ENCODE assay signal across 8 cellular contexts in the genomic region with DNA sequence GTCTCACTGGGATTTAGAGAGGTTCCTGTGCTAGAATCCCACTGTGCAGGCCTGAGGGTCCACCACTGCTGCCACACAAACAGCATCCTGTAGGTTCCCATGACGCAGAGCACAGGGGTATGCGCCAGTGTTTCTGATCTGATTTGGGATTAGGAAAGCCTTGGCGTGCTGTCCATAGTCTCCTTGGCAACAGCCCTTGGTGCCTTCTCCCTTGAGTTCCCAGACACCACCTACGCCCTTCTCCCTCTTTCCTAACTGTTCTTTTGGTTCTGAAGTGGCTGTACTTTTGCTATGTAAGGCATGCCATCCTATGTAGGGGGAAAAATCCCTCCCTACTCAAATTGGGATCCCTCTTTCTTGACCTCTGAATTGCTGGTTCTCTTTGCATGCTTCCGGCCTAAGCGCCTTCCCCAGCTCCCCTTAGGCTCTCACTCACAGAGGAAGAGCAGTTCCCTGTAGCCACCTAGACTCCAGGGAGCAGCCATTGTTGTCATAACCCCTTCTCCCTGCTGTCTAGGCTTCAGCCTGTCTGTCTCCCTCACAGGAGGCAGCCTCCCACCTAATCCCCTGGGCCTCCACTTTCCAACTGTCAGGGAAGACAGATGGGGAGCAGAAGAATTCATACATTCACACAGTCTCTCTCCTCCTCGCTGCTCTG. TPM values are rescaled to one million over a fixed set of nuclear protein-coding genes. Genes with fewer than 3 reads are reported as not detected.
DNase-seq lines count a peak whose midpoint lies in the region; ATAC-seq and TF ChIP-seq lines count a peak whose summit lies in the region.

No MANE protein-coding gene starts in this region.

- H3K4me1 Mint-ChIP-seq in activated T-cell treated with anti-CD3 and anti-CD28 coated beads, Interleukin-2, amount 50 U/mL, for 4 hours (ENCODE audit: low read depth) = peaks cover 23% of the 10 kb centered on the region
- peaks cover 16% of the 10 kb centered on the region for H3K4me1 Mint-ChIP-seq in glutamatergic neuron (ENCODE audit: low read depth, unreplicated experiment)

- H3K27ac Mint-ChIP-seq in glutamatergic neuron (ENCODE audit: unreplicated experiment) = peak overlapping the region; percentile 94

- H3K4me3 ChIP-seq in Jurkat, Clone E6-1 (ENCODE audit: low read length) = peak overlapping the region; percentile 44
- no peak overlapping the region for H3K4me3 ChIP-seq in tibial nerve
- H3K4me3 ChIP-seq in MG63 = no peak overlapping the region

- H3K27ac ChIP-seq in tibial nerve = peak overlapping the region; percentile 33 to 81 (median 68)

- H3K9me3 Mint-ChIP-seq in activated T-cell treated with anti-CD3 and anti-CD28 coated beads, Interleukin-2, amount 50 U/mL, for 4 hours = no peaks in the 10 kb centered on the region
- H3K9me3 Mint-ChIP-seq in glutamatergic neuron (ENCODE audit: unreplicated experiment) = peaks cover 2% of the 10 kb centered on the region

- WGBS in tibial nerve, 2 donors = 59 to 60% methylated on average over 7 of the region's 7 CpGs

- peaks cover 0 to 38% (median 25%) of the 10 kb centered on the region in 4 donors for H3K4me1 ChIP-seq in tibial nerve

- DNase-seq in activated T-cell treated with anti-CD3 and anti-CD28 coated beads, Interleukin-2, amount 50 U/mL, for 4 hours = no peak
- no peak for DNase-seq in activated T-cell treated with anti-CD3 and anti-CD28 coated beads, Interleukin-2, amount 50 U/mL, for 1 hour
- no peak for DNase-seq in Jurkat, Clone E6-1 (ENCODE audit: low read depth, low spot score)
- peak; percentile 37 for DNase-seq in glutamatergic neuron
- peak; percentile 35 to 59 for DNase-seq in tibial nerve (ENCODE audit: low spot score in 2 of 2)
- DNase-seq in putamen (ENCODE audit: low spot score) = no peak
- no peak for DNase-seq in activated CD4-positive, alpha-beta T cell treated with anti-CD3 and anti-CD28 coated beads, Interleukin-2, amount 50 U/mL, for 1 hour
- no peak for DNase-seq in MG63

- peak; percentile 14 to 15 for ATAC-seq in activated T-cell treated with anti-CD3 and anti-CD28 coated beads, Interleukin-2, amount 50 U/mL, for 4 hours

- TF ChIP-seq POLR2A in tibial nerve (IDR thresholded peaks at IDR 0.05) = no peak

- H3K4me3 Mint-ChIP-seq in activated T-cell treated with anti-CD3 and anti-CD28 coated beads, Interleukin-2, amount 50 U/mL, for 4 hours = peak overlapping the region; percentile 54
- peak overlapping the region; percentile 61 for H3K4me3 Mint-ChIP-seq in glutamatergic neuron (ENCODE audit: unreplicated experiment)

- no peak for TF ChIP-seq EP300 in tibial nerve (IDR thresholded peaks at IDR 0.05)

- H3K36me3 ChIP-seq in tibial nerve (no peaks in the 10 kb centered on the region), MG63 (no peaks in the 10 kb centered on the region)

- H3K27me3 ChIP-seq in tibial nerve (no peaks in the 10 kb centered on the region), MG63 (no peaks in the 10 kb centered on the region)

- no peaks in the 10 kb centered on the region for H3K27me3 Mint-ChIP-seq in activated T-cell treated with anti-CD3 and anti-CD28 coated beads, Interleukin-2, amount 50 U/mL, for 4 hours (ENCODE audit: low read depth)
- peaks cover 5% of the 10 kb centered on the region for H3K27me3 Mint-ChIP-seq in glutamatergic neuron (ENCODE audit: unreplicated experiment)

- TF ChIP-seq CTCF in glutamatergic neuron (IDR thresholded peaks at IDR 0.05; ENCODE audit: partially characterized antibody, unreplicated experiment) (no peak), tibial nerve (IDR thresholded peaks at IDR 0.05) (no peak)

- H3K36me3 Mint-ChIP-seq in activated T-cell treated with anti-CD3 and anti-CD28 coated beads, Interleukin-2, amount 50 U/mL, for 4 hours (ENCODE audit: insufficient read depth) = no peaks in the 10 kb centered on the region
- H3K36me3 Mint-ChIP-seq in glutamatergic neuron (ENCODE audit: unreplicated experiment) = no peaks in the 10 kb centered on the region

- H3K9me3 ChIP-seq in tibial nerve = no peaks in the 10 kb centered on the region
- no peaks in the 10 kb centered on the region for H3K9me3 ChIP-seq in MG63

RNA-seq across cellular contexts. Expression of gene RIC8B, which starts 14.8 kb away (rescaled TPM):
- 1 to 10 TPM; 7.4 to 8.6 (median 8.1) TPM for total RNA-seq in activated T-cell treated with anti-CD3 and anti-CD28 coated beads, Interleukin-2, amount 50 U/mL, for 4 hours
- 11.3 TPM for polyA plus RNA-seq in Jurkat, Clone E6-1 (2012; ENCODE audit: insufficient read depth, insufficient read length)
- 21.3 TPM for total RNA-seq in glutamatergic neuron (ENCODE audit: unreplicated experiment)
- 10 to 100 TPM; 15.1 to 24.9 (median 21.6) TPM for total RNA-seq in tibial nerve
- total RNA-seq in MG63 (2014; rRNA removed; shearing (Covaris generic); ENCODE audit: low replicate concordance) = 10.1 and 13.5 TPM in 2 replicates

Comparison
In these comparisons a context has a peak if more than half of its experiments do, and no peak if none do; other contexts are left out.
1. DNase-seq: peak in glutamatergic neuron (single experiment) and tibial nerve (2 of 2); none in activated T-cell treated with anti-CD3 and anti-CD28 coated beads, Interleukin-2, amount 50 U/mL, for 4 hours (single experiment), activated T-cell treated with anti-CD3 and anti-CD28 coated beads, Interleukin-2, amount 50 U/mL, for 1 hour (single experiment), Jurkat, Clone E6-1 (single experiment), putamen (single experiment), activated CD4-positive, alpha-beta T cell treated with anti-CD3 and anti-CD28 coated beads, Interleukin-2, amount 50 U/mL, for 1 hour (single experiment) and MG63 (single experiment).